ENCODE assay signal across 20 cellular contexts in genomic region chr2:112141623-112142001, GRCh38. TPM values are rescaled to one million over a fixed set of nuclear protein-coding genes. Genes with fewer than 3 reads are reported as not detected.
DNase-seq lines count a peak whose midpoint lies in the region; ATAC-seq and TF ChIP-seq lines count a peak whose summit lies in the region.
"Had no signal": no experiment of that assay in that cellular context is flagged by ENCODE, and none has a peak within 500 bp of the region (broad histone marks: within the 10 kb centered on the region; RNA-seq: fewer than 3 reads in every experiment).

No MANE protein-coding gene starts in this region.

- no peak for TF ChIP-seq CTCF in suprapubic skin (IDR thresholded peaks at IDR 0.05)

- no peak overlapping the region for H3K4me3 Mint-ChIP-seq in activated T-cell treated with anti-CD3 and anti-CD28 coated beads, Interleukin-2, amount 50 U/mL, for 4 hours
- H3K4me3 Mint-ChIP-seq: stimulated activated naive CD8-positive, alpha-beta T cell treated with anti-CD3 and anti-CD28 coated beads, Interleukin-15, Interleukin-2, amounts not matched to agents 100 ng/mL and 50 ng/mL, for 24 hours had no signal

- peaks cover 25% of the 10 kb centered on the region for H3K27me3 Mint-ChIP-seq in activated T-cell treated with anti-CD3 and anti-CD28 coated beads, Interleukin-2, amount 50 U/mL, for 4 hours (ENCODE audit: low read depth)

- no peaks in the 10 kb centered on the region for H3K36me3 Mint-ChIP-seq in activated T-cell treated with anti-CD3 and anti-CD28 coated beads, Interleukin-2, amount 50 U/mL, for 4 hours (ENCODE audit: insufficient read depth)

- 80% methylated on average over 6 of the region's 7 CpGs for WGBS in suprapubic skin

- no peak for TF ChIP-seq EP300 in suprapubic skin (IDR thresholded peaks at IDR 0.05)

- TF ChIP-seq POLR2A in suprapubic skin (IDR thresholded peaks at IDR 0.05): no peak

- intact Hi-C loops in sciatic nerve (cut with DNase I): no loop called here

- H3K4me1 Mint-ChIP-seq in activated T-cell treated with anti-CD3 and anti-CD28 coated beads, Interleukin-2, amount 50 U/mL, for 4 hours (ENCODE audit: low read depth): peaks cover 2% of the 10 kb centered on the region

- peaks cover 8% of the 10 kb centered on the region for H3K27me3 ChIP-seq in suprapubic skin
- H3K27me3 ChIP-seq: breast epithelium had no signal

- no peaks in the 10 kb centered on the region for H3K36me3 ChIP-seq in suprapubic skin
- H3K36me3 ChIP-seq: BE2C, breast epithelium, transverse colon had no signal

- no peaks in the 10 kb centered on the region for H3K9me3 Mint-ChIP-seq in activated T-cell treated with anti-CD3 and anti-CD28 coated beads, Interleukin-2, amount 50 U/mL, for 4 hours
- H3K9me3 Mint-ChIP-seq: stimulated activated naive CD8-positive, alpha-beta T cell treated with anti-CD3 and anti-CD28 coated beads, Interleukin-15, Interleukin-2, amounts not matched to agents 100 ng/mL and 50 ng/mL, for 24 hours had no signal

- peak; percentile 16 for DNase-seq in NCI-H1092 treated with DMSO at 0.1 percent for 48 hours (lab: John Stamatoyannopoulos, UW)
- no peak for DNase-seq in NCI-H1092 (lab: John Stamatoyannopoulos, UW)
- peak; percentile 94 for DNase-seq in NCI-H2029 (lab: John Stamatoyannopoulos, UW)
- DNase-seq in NCI-H774 (lab: John Stamatoyannopoulos, UW): peak; percentile 63
- DNase-seq in sciatic nerve (ENCODE audit: low spot score): no peak
- no peak for DNase-seq in activated T-cell treated with anti-CD3 and anti-CD28 coated beads, Interleukin-2, amount 50 U/mL, for 4 hours
- no peak for DNase-seq in suprapubic skin (ENCODE audit: low spot score in 2 of 2)
- DNase-seq in DMS 273 treated with DMSO at 0.1 percent for 48 hours (lab: John Stamatoyannopoulos, UW): no peak
- DNase-seq: 8988T; activated CD8-positive, alpha-beta memory T cell treated with anti-CD3 and anti-CD28 coated beads, Interleukin-2, amount 50 U/mL, for 4 hours; activated gamma-delta T cell; BE2C; left ventricle myocardium superior; NCI-H1105; NCI-H446 treated with DMSO at 0.1 percent for 48 hours; stimulated activated CD4-positive, alpha-beta T cell treated with anti-CD3 and anti-CD28 coated beads, Interleukin-4, amount 100 ng/mL, for 24 hours; transverse colon had no signal

- H3K4me3 ChIP-seq in suprapubic skin: no peak overlapping the region
- H3K4me3 ChIP-seq: breast epithelium, coronary artery, transverse colon had no signal

- peak; percentile 14 for ATAC-seq in sciatic nerve
- ATAC-seq in activated T-cell treated with anti-CD3 and anti-CD28 coated beads, Interleukin-2, amount 50 U/mL, for 4 hours: no peak
- ATAC-seq: left ventricle myocardium superior had no signal

- H3K4me1 ChIP-seq in suprapubic skin: peaks cover 13% of the 10 kb centered on the region
- H3K4me1 ChIP-seq: BE2C, breast epithelium had no signal

- H3K9me3 ChIP-seq in suprapubic skin: no peaks in the 10 kb centered on the region
- H3K9me3 ChIP-seq: BE2C, breast epithelium, transverse colon had no signal

- H3K27ac ChIP-seq in suprapubic skin: no peak overlapping the region
- H3K27ac ChIP-seq: coronary artery, transverse colon had no signal

RNA-seq across cellular contexts. Expression of gene FBLN7, which starts 3.4 kb away (rescaled TPM):
- total RNA-seq in sciatic nerve (2.3 TPM), suprapubic skin (1 to 10 TPM; 2.5 to 5.8 (median 4.0) TPM)
- total RNA-seq in activated T-cell treated with anti-CD3 and anti-CD28 coated beads, Interleukin-2, amount 50 U/mL, for 4 hours: 10 to 100 TPM; 21.8 to 24.3 (median 23.4) TPM

Comparison
In these comparisons a context has a peak if more than half of its experiments do, and no peak if none do; other contexts are left out.
1. DNase-seq: peak in NCI-H1092 treated with DMSO at 0.1 percent for 48 hours (single experiment), NCI-H2029 (single experiment) and NCI-H774 (single experiment); none in NCI-H1092 (single experiment), sciatic nerve (single experiment), activated T-cell treated with anti-CD3 and anti-CD28 coated beads, Interleukin-2, amount 50 U/mL, for 4 hours (single experiment), suprapubic skin (0 of 2) and DMS 273 treated with DMSO at 0.1 percent for 48 hours (single experiment).